Comparison of ENCODE assay signal across 22 cellular contexts in genomic region chr1:228280106-228280901, GRCh38.
DNase-seq lines count a peak whose midpoint lies in the region; ATAC-seq, FAIRE-seq and TF ChIP-seq lines count a peak whose summit lies in the region.
"Had no signal": no experiment of that assay in that cellular context is flagged by ENCODE, and none has a peak within 500 bp of the region (broad histone marks: within the 10 kb centered on the region; RNA-seq: fewer than 3 reads in every experiment).

No MANE protein-coding gene starts in this region.

- no peak for FAIRE-seq in GM12891 (lab: Jason Lieb, UNC)

- no CpG with 5 or more reads among the region's 48 CpGs for WGBS in right lobe of liver (ENCODE audit: insufficient coverage, low coverage, low lambda C conversion rate, missing lambda C conversion rate)
- WGBS in suprapubic skin, result 92% methylated on average over 38 of the region's 48 CpGs

- H3K27ac Mint-ChIP-seq in activated CD8-positive, alpha-beta memory T cell treated with anti-CD3 and anti-CD28 coated beads, Interleukin-2, amount 10 ng/mL, durations not matched to agents 7 days and 5 days, result no peak overlapping the region
- H3K27ac Mint-ChIP-seq: activated CD4-positive, alpha-beta T cell treated with anti-CD3 and anti-CD28 coated beads, Interleukin-2, amount 10 ng/mL, durations not matched to agents 7 days and 5 days; activated T-helper 17 cell treated with anti-CD3 and anti-CD28 coated beads, Interleukin-2, amount 50 U/mL, for 72 hours; CD8-positive, alpha-beta T cell; stimulated activated naive CD8-positive, alpha-beta T cell treated with anti-CD3 and anti-CD28 coated beads, Interleukin-15, Interleukin-2, amounts not matched to agents 100 ng/mL and 50 ng/mL, for 24 hours had no signal

- ATAC-seq in activated CD8-positive, alpha-beta memory T cell treated with anti-CD3 and anti-CD28 coated beads, Interleukin-2, amount 10 ng/mL, durations not matched to agents 7 days and 5 days, result no peak
- no peak for ATAC-seq in right lobe of liver
- ATAC-seq: activated T-helper 17 cell treated with anti-CD3 and anti-CD28 coated beads, Interleukin-2, amount 50 U/mL, for 72 hours; CD8-positive, alpha-beta T cell; left colon had no signal

- H3K9me3 Mint-ChIP-seq in activated CD8-positive, alpha-beta memory T cell treated with anti-CD3 and anti-CD28 coated beads, Interleukin-2, amount 10 ng/mL, durations not matched to agents 7 days and 5 days (ENCODE audit: low read depth), result no peaks in the 10 kb centered on the region
- H3K9me3 Mint-ChIP-seq: activated CD4-positive, alpha-beta T cell treated with anti-CD3 and anti-CD28 coated beads, Interleukin-2, amount 10 ng/mL, durations not matched to agents 7 days and 5 days; activated T-helper 17 cell treated with anti-CD3 and anti-CD28 coated beads, Interleukin-2, amount 50 U/mL, for 72 hours; CD8-positive, alpha-beta T cell; neural crest cell; stimulated activated naive CD8-positive, alpha-beta T cell treated with anti-CD3 and anti-CD28 coated beads, Interleukin-15, Interleukin-2, amounts not matched to agents 100 ng/mL and 50 ng/mL, for 24 hours had no signal

- H3K4me3 ChIP-seq in ascending aorta (no peak overlapping the region), right lobe of liver (no peak overlapping the region), suprapubic skin (no peak overlapping the region)
- H3K4me3 ChIP-seq: tibial nerve had no signal

- TF ChIP-seq EP300 in suprapubic skin (IDR thresholded peaks at IDR 0.05), result no peak

- no peak overlapping the region for H3K27ac ChIP-seq in ascending aorta
- no peak overlapping the region for H3K27ac ChIP-seq in right lobe of liver
- H3K27ac ChIP-seq in suprapubic skin, result no peak overlapping the region
- H3K27ac ChIP-seq: tibial nerve had no signal

- DNase-seq in activated CD8-positive, alpha-beta memory T cell treated with anti-CD3 and anti-CD28 coated beads, Interleukin-2, amount 50 U/mL, for 48 hours, result peak; percentile 38
- DNase-seq in activated CD8-positive, alpha-beta memory T cell treated with anti-CD3 and anti-CD28 coated beads, Interleukin-2, amount 10 ng/mL, durations not matched to agents 7 days and 5 days, result no peak
- DNase-seq in ascending aorta (ENCODE audit: low spot score in 2 of 2) (peak; percentile 2 to 56), right lobe of liver (peak in 2 of 3 donors; percentile 33 to 48), suprapubic skin (ENCODE audit: low spot score in 2 of 2) (peak; percentile 56 to 59), COR-L47 (lab: John Stamatoyannopoulos, UW) (no peak), SHP77 treated with DMSO at 0.1 percent for 48 hours (lab: John Stamatoyannopoulos, UW) (no peak), GM12891 (ENCODE audit: insufficient read length, low spot score) (no peak)
- DNase-seq: activated CD4-positive, alpha-beta T cell treated with anti-CD3 and anti-CD28 coated beads, Interleukin-2, amount 10 ng/mL, durations not matched to agents 7 days and 5 days; effector CD4-positive, alpha-beta T cell; GOT3; KG1; MM.1S; NCI-H1436 treated with DMSO at 0.1 percent for 48 hours; NCI-H524; SK-N-SH had no signal

- TF ChIP-seq POLR2A in right lobe of liver (IDR thresholded peaks at IDR 0.05) (no peak), suprapubic skin (IDR thresholded peaks at IDR 0.05) (no peak), GM12891 (IDR thresholded peaks at IDR 0.05; ENCODE audit: low read depth, low read length) (no peak)

- TF ChIP-seq CTCF in ascending aorta (IDR thresholded peaks at IDR 0.05), result no peak
- TF ChIP-seq CTCF in right lobe of liver (IDR thresholded peaks at IDR 0.05), result no peak
- TF ChIP-seq CTCF in suprapubic skin (IDR thresholded peaks at IDR 0.05), result no peak

- no peaks in the 10 kb centered on the region for H3K36me3 Mint-ChIP-seq in activated CD8-positive, alpha-beta memory T cell treated with anti-CD3 and anti-CD28 coated beads, Interleukin-2, amount 10 ng/mL, durations not matched to agents 7 days and 5 days

- peaks cover under 1% of the 10 kb centered on the region for H3K4me1 Mint-ChIP-seq in activated CD8-positive, alpha-beta memory T cell treated with anti-CD3 and anti-CD28 coated beads, Interleukin-2, amount 10 ng/mL, durations not matched to agents 7 days and 5 days
- H3K4me1 Mint-ChIP-seq: activated T-helper 17 cell treated with anti-CD3 and anti-CD28 coated beads, Interleukin-2, amount 50 U/mL, for 72 hours; neural crest cell had no signal

- no peaks in the 10 kb centered on the region for H3K27me3 Mint-ChIP-seq in activated CD8-positive, alpha-beta memory T cell treated with anti-CD3 and anti-CD28 coated beads, Interleukin-2, amount 10 ng/mL, durations not matched to agents 7 days and 5 days
- H3K27me3 Mint-ChIP-seq: activated CD4-positive, alpha-beta T cell treated with anti-CD3 and anti-CD28 coated beads, Interleukin-2, amount 10 ng/mL, durations not matched to agents 7 days and 5 days; activated T-helper 17 cell treated with anti-CD3 and anti-CD28 coated beads, Interleukin-2, amount 50 U/mL, for 72 hours; stimulated activated naive CD8-positive, alpha-beta T cell treated with anti-CD3 and anti-CD28 coated beads, Interleukin-15, Interleukin-2, amounts not matched to agents 100 ng/mL and 50 ng/mL, for 24 hours had no signal

- H3K36me3 ChIP-seq in ascending aorta, result peaks cover 2 to 10% of the 10 kb centered on the region in 2 donors
- no peaks in the 10 kb centered on the region for H3K36me3 ChIP-seq in right lobe of liver
- peaks cover 36% of the 10 kb centered on the region for H3K36me3 ChIP-seq in suprapubic skin

- H3K9me3 ChIP-seq in ascending aorta, result no peaks in the 10 kb centered on the region
- H3K9me3 ChIP-seq in right lobe of liver, result no peaks in the 10 kb centered on the region
- H3K9me3 ChIP-seq in suprapubic skin, result no peaks in the 10 kb centered on the region
- H3K9me3 ChIP-seq: SK-N-SH, tibial nerve had no signal

- CTCF ChIA-PET in activated CD8-positive, alpha-beta memory T cell treated with anti-CD3 and anti-CD28 coated beads, Interleukin-2, amount 10 ng/mL, durations not matched to agents 7 days and 5 days (lab: Charles Lee), result no interaction called here

- H3K27me3 ChIP-seq in ascending aorta (no peaks in the 10 kb centered on the region), right lobe of liver (no peaks in the 10 kb centered on the region), suprapubic skin (no peaks in the 10 kb centered on the region)
- H3K27me3 ChIP-seq: tibial nerve had no signal

- H3K4me3 Mint-ChIP-seq in activated CD8-positive, alpha-beta memory T cell treated with anti-CD3 and anti-CD28 coated beads, Interleukin-2, amount 10 ng/mL, durations not matched to agents 7 days and 5 days, result no peak overlapping the region
- H3K4me3 Mint-ChIP-seq: activated CD4-positive, alpha-beta T cell treated with anti-CD3 and anti-CD28 coated beads, Interleukin-2, amount 10 ng/mL, durations not matched to agents 7 days and 5 days; activated T-helper 17 cell treated with anti-CD3 and anti-CD28 coated beads, Interleukin-2, amount 50 U/mL, for 72 hours; CD8-positive, alpha-beta T cell; neural crest cell; stimulated activated naive CD8-positive, alpha-beta T cell treated with anti-CD3 and anti-CD28 coated beads, Interleukin-15, Interleukin-2, amounts not matched to agents 100 ng/mL and 50 ng/mL, for 24 hours had no signal

- H3K4me1 ChIP-seq in ascending aorta (peaks cover 0 to 3% of the 10 kb centered on the region in 2 donors), right lobe of liver (no peaks in the 10 kb centered on the region), suprapubic skin (peaks cover 11% of the 10 kb centered on the region)

- intact Hi-C loops in ascending aorta (cut with DNase I), result no loop called here
- intact Hi-C loops in right lobe of liver (cut with DNase I), result no loop called here

TF ChIP-seq in GM12891, 5 proteins besides CTCF, POLR2A, EP300 and RAD21:
- TF ChIP-seq POLR2AphosphoS5 (IDR thresholded peaks at IDR 0.05; ENCODE audit: low read depth, low read length), result no peak
- TF ChIP-seq TAF1 (IDR thresholded peaks at IDR 0.05; ENCODE audit: low read depth, low read length), result no peak
- no peak for TF ChIP-seq PAX5 (IDR thresholded peaks at IDR 0.05; ENCODE audit: insufficient read depth, low read length, severe bottlenecking)
- TF ChIP-seq POU2F2 (IDR thresholded peaks at IDR 0.05; ENCODE audit: low read depth, low read length), result no peak

Comparison
In these comparisons a context has a peak if more than half of its experiments do, and no peak if none do; other contexts are left out.
1. DNase-seq: peak in activated CD8-positive, alpha-beta memory T cell treated with anti-CD3 and anti-CD28 coated beads, Interleukin-2, amount 50 U/mL, for 48 hours (single experiment), ascending aorta (2 of 2), right lobe of liver (2 of 3) and suprapubic skin (2 of 2); none in activated CD8-positive, alpha-beta memory T cell treated with anti-CD3 and anti-CD28 coated beads, Interleukin-2, amount 10 ng/mL, durations not matched to agents 7 days and 5 days (single experiment), COR-L47 (single experiment), SHP77 treated with DMSO at 0.1 percent for 48 hours (single experiment) and GM12891 (single experiment).